In genomic region chr11:73612601-73613137, GRCh38 we compare ENCODE assay signal across 24 cellular contexts. TPM values are rescaled to one million over a fixed set of nuclear protein-coding genes. Genes with fewer than 3 reads are reported as not detected.
"Had no signal": no experiment of that assay in that cellular context is flagged by ENCODE, and none has a peak within 500 bp of the region (broad histone marks: within the 10 kb centered on the region; RNA-seq: fewer than 3 reads in every experiment).

No MANE protein-coding gene starts in this region.

- ATAC-seq: activated CD8-positive, alpha-beta T cell treated with anti-CD3 and anti-CD28 coated beads for 36 hours; activated naive CD4-positive, alpha-beta T cell treated with anti-CD3 and anti-CD28 coated beads, Interleukin-2, amount 50 U/mL, for 72 hours; activated T-cell treated with anti-CD3 and anti-CD28 coated beads, Interleukin-2, amount 50 U/mL, for 72 hours; effector memory CD8-positive, alpha-beta T cell; left cardiac atrium; naive thymus-derived CD4-positive, alpha-beta T cell; psoas muscle had no signal

- H3K4me1 ChIP-seq: parathyroid adenoma, psoas muscle, sigmoid colon, testis, transverse colon had no signal

- FAIRE-seq: keratinocyte, small intestine had no signal

- H3K27me3 ChIP-seq: sigmoid colon, testis, transverse colon had no signal

- H3K27ac ChIP-seq: parathyroid adenoma, psoas muscle, sigmoid colon, testis, transverse colon had no signal

- DNase-seq: activated B cell treated with CpG ODN at 0.5 μM for 24 hours; activated CD4-positive, alpha-beta T cell treated with anti-CD3 and anti-CD28 coated beads, Interleukin-2, amount 50 U/mL, for 1 hour; activated CD8-positive, alpha-beta T cell treated with anti-CD3 and anti-CD28 coated beads for 36 hours; activated naive CD4-positive, alpha-beta T cell; activated T-cell treated with anti-CD3 and anti-CD28 coated beads, Interleukin-2, amount 50 U/mL, for 72 hours; anterior cingulate cortex; caudate nucleus; cortex of kidney; effector memory CD8-positive, alpha-beta T cell; left cardiac atrium; midbrain; naive thymus-derived CD4-positive, alpha-beta T cell; psoas muscle; sigmoid colon; small intestine; stimulated activated CD4-positive, alpha-beta T cell treated with anti-CD3 and anti-CD28 coated beads, Interleukin-15, amount 100 ng/mL, for 24 hours; stimulated activated CD4-positive, alpha-beta T cell treated with anti-CD3 and anti-CD28 coated beads, Interleukin-2, amount 100 ng/mL, for 24 hours; stimulated activated naive CD4-positive, alpha-beta T cell; T-helper 2 cell; testis; transverse colon had no signal

RNA-seq across cellular contexts. Expression of gene PLEKHB1, which starts 33.7 kb away (rescaled TPM):
- polyA plus RNA-seq: keratinocyte had no signal
